Comparison of ENCODE assay signal across 1 cellular context in the genomic region with DNA sequence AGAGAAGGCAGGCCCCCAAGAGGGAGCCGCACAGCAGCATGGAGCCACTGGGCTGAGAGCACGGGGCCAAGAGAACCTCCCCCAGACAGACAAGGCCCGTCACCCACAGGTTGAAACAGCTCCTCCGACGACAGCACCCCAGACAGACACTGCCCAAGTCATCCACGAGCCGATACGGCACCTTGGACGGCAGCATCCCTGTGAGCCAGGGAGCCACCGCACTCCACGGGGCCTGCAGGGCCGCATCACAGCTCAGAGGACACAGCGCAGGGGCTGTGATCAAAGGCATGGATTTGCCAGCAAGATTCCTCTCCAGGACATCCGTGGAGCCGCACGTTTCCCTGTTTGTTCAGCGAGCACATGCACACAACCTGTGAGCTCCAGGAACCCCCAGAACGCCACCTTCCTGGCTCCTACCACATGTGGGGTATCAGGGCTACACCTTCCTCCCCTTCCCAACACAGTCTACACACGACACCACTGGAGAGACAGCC.
TF ChIP-seq lines count a peak whose summit lies in the region.

No MANE protein-coding gene starts in this region.

TF ChIP-seq in WTC11, 78 proteins besides CTCF, POLR2A, EP300 and RAD21 (continued from another document):
- TF ChIP-seq, protein P1, sequence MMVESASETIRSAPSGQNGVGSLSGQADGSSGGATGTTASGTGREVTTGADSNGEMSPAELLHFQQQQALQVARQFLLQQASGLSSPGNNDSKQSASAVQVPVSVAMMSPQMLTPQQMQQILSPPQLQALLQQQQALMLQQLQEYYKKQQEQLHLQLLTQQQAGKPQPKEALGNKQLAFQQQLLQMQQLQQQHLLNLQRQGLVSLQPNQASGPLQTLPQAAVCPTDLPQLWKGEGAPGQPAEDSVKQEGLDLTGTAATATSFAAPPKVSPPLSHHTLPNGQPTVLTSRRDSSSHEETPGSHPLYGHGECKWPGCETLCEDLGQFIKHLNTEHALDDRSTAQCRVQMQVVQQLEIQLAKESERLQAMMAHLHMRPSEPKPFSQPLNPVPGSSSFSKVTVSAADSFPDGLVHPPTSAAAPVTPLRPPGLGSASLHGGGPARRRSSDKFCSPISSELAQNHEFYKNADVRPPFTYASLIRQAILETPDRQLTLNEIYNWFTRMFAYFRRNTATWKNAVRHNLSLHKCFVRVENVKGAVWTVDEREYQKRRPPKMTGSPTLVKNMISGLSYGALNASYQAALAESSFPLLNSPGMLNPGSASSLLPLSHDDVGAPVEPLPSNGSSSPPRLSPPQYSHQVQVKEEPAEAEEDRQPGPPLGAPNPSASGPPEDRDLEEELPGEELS (CRISPR knock-in tag; IDR thresholded peaks at IDR 0.05): no peak
- TF ChIP-seq MYBL2 (CRISPR knock-in tag; IDR thresholded peaks at IDR 0.05): no peak
- TF ChIP-seq, protein P2, sequence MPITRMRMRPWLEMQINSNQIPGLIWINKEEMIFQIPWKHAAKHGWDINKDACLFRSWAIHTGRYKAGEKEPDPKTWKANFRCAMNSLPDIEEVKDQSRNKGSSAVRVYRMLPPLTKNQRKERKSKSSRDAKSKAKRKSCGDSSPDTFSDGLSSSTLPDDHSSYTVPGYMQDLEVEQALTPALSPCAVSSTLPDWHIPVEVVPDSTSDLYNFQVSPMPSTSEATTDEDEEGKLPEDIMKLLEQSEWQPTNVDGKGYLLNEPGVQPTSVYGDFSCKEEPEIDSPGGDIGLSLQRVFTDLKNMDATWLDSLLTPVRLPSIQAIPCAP (CRISPR knock-in tag; IDR thresholded peaks at IDR 0.05): no peak
- TF ChIP-seq NFE2L1 (CRISPR knock-in tag; IDR thresholded peaks at IDR 0.05): no peak
- no peak for TF ChIP-seq IRF2 (CRISPR knock-in tag; IDR thresholded peaks at IDR 0.05; ENCODE audit: borderline replicate concordance, low read depth)
- TF ChIP-seq JUN (CRISPR knock-in tag; IDR thresholded peaks at IDR 0.05): no peak
